ENCODE assay signal across 1 cellular context in genomic region chr16:23149267-23149992, GRCh38.
TF ChIP-seq lines count a peak whose summit lies in the region.

USP31 (minus strand) TSS chr16:23149452; CDS start chr16:23149270, 182 bp downstream.

TF ChIP-seq in HepG2, 621 proteins besides CTCF, POLR2A, EP300 and RAD21 (continued from another document):
- peak; percentile 81 for TF ChIP-seq ZNF143 (CRISPR knock-in tag; IDR thresholded peaks at IDR 0.05)
- TF ChIP-seq ZNF33A (CRISPR knock-in tag; IDR thresholded peaks at IDR 0.05; ENCODE audit: borderline replicate concordance) = no peak
- TF ChIP-seq HOXA9 (CRISPR knock-in tag; IDR thresholded peaks at IDR 0.05; ENCODE audit: borderline replicate concordance) = no peak
- TF ChIP-seq PHF5A (CRISPR knock-in tag; IDR thresholded peaks at IDR 0.05; ENCODE audit: low read depth, unreplicated experiment) = peak; percentile 97
- TF ChIP-seq ZFP37 (CRISPR knock-in tag; IDR thresholded peaks at IDR 0.05; ENCODE audit: borderline replicate concordance) = no peak
- no peak for TF ChIP-seq REL (CRISPR knock-in tag; conservative IDR thresholded peaks at IDR 0.05)
- TF ChIP-seq ZNF660 (CRISPR knock-in tag; IDR thresholded peaks at IDR 0.05; ENCODE audit: borderline replicate concordance, low read depth) = no peak
- TF ChIP-seq BATF2 (CRISPR knock-in tag; IDR thresholded peaks at IDR 0.05) = no peak
- TF ChIP-seq ZNF232 (CRISPR knock-in tag; IDR thresholded peaks at IDR 0.05; ENCODE audit: borderline replicate concordance) = no peak
- TF ChIP-seq ZFP36 (IDR thresholded peaks at IDR 0.05; ENCODE audit: borderline replicate concordance, low read depth, low read length, partially characterized antibody) = peak; percentile 93
- no peak for TF ChIP-seq ZNF367 (CRISPR knock-in tag; IDR thresholded peaks at IDR 0.05; ENCODE audit: borderline replicate concordance)
- no peak for TF ChIP-seq ZBTB42 (CRISPR knock-in tag; IDR thresholded peaks at IDR 0.05)
- TF ChIP-seq FOXM1 (CRISPR knock-in tag; IDR thresholded peaks at IDR 0.05) = no peak
- no peak; the same call in 1 of the 2 replicates for TF ChIP-seq GLMP (CRISPR knock-in tag; IDR thresholded peaks at IDR 0.05; ENCODE audit: borderline replicate concordance)
- no peak for TF ChIP-seq MED8 (CRISPR knock-in tag; IDR thresholded peaks at IDR 0.05; ENCODE audit: insufficient replicate concordance)
- TF ChIP-seq ZNF607 (CRISPR knock-in tag; IDR thresholded peaks at IDR 0.05; ENCODE audit: borderline replicate concordance) = no peak
- TF ChIP-seq ZC3H13 (CRISPR knock-in tag; IDR thresholded peaks at IDR 0.05) = no peak
- no peak for TF ChIP-seq LRRFIP1 (CRISPR knock-in tag; conservative IDR thresholded peaks at IDR 0.05)
- TF ChIP-seq THAP8 (CRISPR knock-in tag; IDR thresholded peaks at IDR 0.05; ENCODE audit: borderline replicate concordance) = no peak
- peak; percentile 68 for TF ChIP-seq RAD51 (IDR thresholded peaks at IDR 0.05; ENCODE audit: borderline replicate concordance)
- TF ChIP-seq TIGD3 (CRISPR knock-in tag; IDR thresholded peaks at IDR 0.05; ENCODE audit: borderline replicate concordance) = peak; percentile 44; the same call in 1 of the 2 replicates
- TF ChIP-seq ZFAT (CRISPR knock-in tag; conservative IDR thresholded peaks at IDR 0.05) = no peak
- peak; percentile 97 for TF ChIP-seq ZIK1 (CRISPR knock-in tag; IDR thresholded peaks at IDR 0.05; ENCODE audit: borderline replicate concordance, low read depth)
- peak; percentile 15; the same call in 1 of the 2 replicates for TF ChIP-seq ZNF891 (CRISPR knock-in tag; IDR thresholded peaks at IDR 0.05)
- no peak for TF ChIP-seq GATA4 (IDR thresholded peaks at IDR 0.05; ENCODE audit: borderline replicate concordance, low read depth)
- peak; percentile 51 for TF ChIP-seq ISL2 (CRISPR knock-in tag; IDR thresholded peaks at IDR 0.05)
- TF ChIP-seq CBFB (CRISPR knock-in tag; IDR thresholded peaks at IDR 0.05) = peak; percentile 95
- peak; percentile 72; the same call in 1 of the 2 replicates for TF ChIP-seq ZNF430 (CRISPR knock-in tag; IDR thresholded peaks at IDR 0.05)
- no peak for TF ChIP-seq ETS1 (CRISPR knock-in tag; IDR thresholded peaks at IDR 0.05)
- TF ChIP-seq BCL6 (CRISPR knock-in tag; IDR thresholded peaks at IDR 0.05) = peak; percentile 58
- no peak for TF ChIP-seq PRDM15 (CRISPR knock-in tag; IDR thresholded peaks at IDR 0.05)
- TF ChIP-seq SMAD1 (CRISPR knock-in tag; IDR thresholded peaks at IDR 0.05; ENCODE audit: borderline replicate concordance, low read depth) = peak; percentile 99; the same call in 1 of the 2 replicates
- TF ChIP-seq ZNF772 (CRISPR knock-in tag; IDR thresholded peaks at IDR 0.05) = peak; percentile 89; the same call in 1 of the 2 replicates
- TF ChIP-seq RCOR2 (CRISPR knock-in tag; IDR thresholded peaks at IDR 0.05) = 0 out of 2 replicates have a peak, but pooled peaks have one; percentile 59
- no peak for TF ChIP-seq ZBTB43 (CRISPR knock-in tag; conservative IDR thresholded peaks at IDR 0.05)
- 0 out of 2 replicates have a peak, but pooled peaks have one; percentile 64 for TF ChIP-seq HOXD1 (CRISPR knock-in tag; IDR thresholded peaks at IDR 0.05)
- TF ChIP-seq ZNF672 (CRISPR knock-in tag; IDR thresholded peaks at IDR 0.05) = no peak
- TF ChIP-seq ZBTB8A (CRISPR knock-in tag; IDR thresholded peaks at IDR 0.05; ENCODE audit: borderline replicate concordance, low read depth) = no peak
- TF ChIP-seq ZNF354B (CRISPR knock-in tag; IDR thresholded peaks at IDR 0.05) = no peak
- TF ChIP-seq THAP7 (CRISPR knock-in tag; IDR thresholded peaks at IDR 0.05) = no peak
- TF ChIP-seq MAX (IDR thresholded peaks at IDR 0.05) = peak; percentile 78
